Comparison of ENCODE assay signal across 8 cellular contexts in the genomic region with DNA sequence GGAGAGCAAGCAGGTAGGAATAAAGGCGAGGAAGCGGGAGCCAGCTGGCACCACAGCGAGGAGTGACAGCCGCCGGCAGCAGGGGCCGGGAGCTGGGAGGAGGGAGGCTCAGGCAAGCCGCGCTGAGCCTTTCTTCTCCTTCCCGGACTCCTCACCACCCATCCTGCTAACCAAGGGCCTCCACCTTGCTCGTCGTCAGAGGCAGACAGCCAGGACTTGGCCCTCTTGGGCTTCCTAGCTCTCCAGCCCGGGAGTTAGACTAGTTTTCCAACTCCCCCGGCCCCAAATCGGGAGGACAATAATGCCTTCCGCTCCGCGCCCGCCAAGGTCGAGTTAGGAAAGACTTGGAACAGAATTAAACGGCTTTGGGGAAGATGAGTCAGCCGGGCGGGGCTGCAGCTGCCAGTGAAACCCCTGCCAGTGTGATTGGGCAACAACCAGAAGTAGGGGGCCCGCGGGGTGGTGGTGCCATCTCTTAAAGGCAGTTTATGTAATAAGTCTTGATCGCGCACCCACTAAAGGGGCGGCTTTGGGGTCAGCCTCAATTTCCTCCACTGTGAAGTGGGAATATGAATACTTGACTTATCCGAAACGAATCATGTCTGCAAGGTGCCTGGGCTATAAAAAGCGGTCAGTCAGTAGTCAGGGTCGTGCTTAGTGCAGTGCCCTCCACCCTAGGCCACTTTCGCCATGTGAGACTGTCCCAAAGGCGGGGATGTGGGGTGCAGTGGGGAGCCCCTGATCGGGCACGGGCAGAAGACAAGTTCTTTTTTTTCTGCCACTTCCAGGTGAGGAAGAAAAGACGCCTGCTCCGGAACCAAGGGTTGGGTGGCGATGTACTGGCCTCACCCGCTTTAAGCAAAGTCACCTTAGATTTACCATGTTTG. TPM values are rescaled to one million over a fixed set of nuclear protein-coding genes. Genes with fewer than 3 reads are reported as not detected.
DNase-seq lines count a peak whose midpoint lies in the region; ATAC-seq and TF ChIP-seq lines count a peak whose summit lies in the region.

No MANE protein-coding gene starts in this region.

- no peak for TF ChIP-seq CTCF in ascending aorta (IDR thresholded peaks at IDR 0.05)
- TF ChIP-seq CTCF in retinal pigment epithelial cell (conservative IDR thresholded peaks at IDR 0.05; ENCODE audit: low read depth, low read length), result no peak

- H3K27ac ChIP-seq in ascending aorta, result peak overlapping the region; percentile 50 to 66

- H3K4me1 ChIP-seq in ascending aorta, result peaks cover 0 to 4% of the 10 kb centered on the region in 2 donors

- H3K4me3 ChIP-seq in ascending aorta (peak overlapping the region; percentile 44 to 56), retinal pigment epithelial cell (ENCODE audit: low read length) (peak overlapping the region; percentile 49)

- intact Hi-C loops in ascending aorta (cut with DNase I), result loop anchor here (5.0 kb wide), 2 partner anchors 241 to 916 kb away; a partner anchor contains a TSS

- H3K27me3 ChIP-seq in ascending aorta, result no peaks in the 10 kb centered on the region

- no peaks in the 10 kb centered on the region for H3K9me3 ChIP-seq in ascending aorta

- ATAC-seq in GM18511 (IDR thresholded peaks at IDR 0.05; ENCODE audit: unreplicated experiment), result no peak

- peak; percentile 38 for DNase-seq in activated CD4-positive, alpha-beta T cell treated with anti-CD3 and anti-CD28 coated beads for 48 hours
- no peak for DNase-seq in activated CD4-positive, alpha-beta T cell treated with anti-CD3 and anti-CD28 coated beads for 1 hour
- DNase-seq in NOMO-1 (lab: John Stamatoyannopoulos, UW; ENCODE audit: unreplicated experiment in 2 of 2), result peak; percentile 81 to 87
- DNase-seq in ascending aorta (ENCODE audit: low spot score in 2 of 2), result peak; percentile 33 to 89
- DNase-seq in hepatic stellate cell (ENCODE audit: low spot score), result peak; percentile 53
- no peak for DNase-seq in retinal pigment epithelial cell (ENCODE audit: low read depth)
- no peak for DNase-seq in NCI-H2029 treated with DMSO at 0.1 percent for 48 hours (lab: John Stamatoyannopoulos, UW)

- no peaks in the 10 kb centered on the region for H3K36me3 ChIP-seq in ascending aorta

RNA-seq across cellular contexts. Expression of a gene that starts 6.7 kb away (rescaled TPM):
- total RNA-seq in ascending aorta, result 21.5 TPM

RNA-seq across cellular contexts. Expression of a gene that starts 18.2 kb away (rescaled TPM):
- total RNA-seq in ascending aorta, result not detected

RNA-seq across cellular contexts. Expression of a gene that starts 18.4 kb away (rescaled TPM):
- 11.2 TPM for total RNA-seq in ascending aorta

Comparison
In these comparisons a context has a peak if more than half of its experiments do, and no peak if none do; other contexts are left out.
1. DNase-seq: peak in activated CD4-positive, alpha-beta T cell treated with anti-CD3 and anti-CD28 coated beads for 48 hours (single experiment), NOMO-1 (2 of 2), ascending aorta (2 of 2) and hepatic stellate cell (single experiment); none in activated CD4-positive, alpha-beta T cell treated with anti-CD3 and anti-CD28 coated beads for 1 hour (single experiment), retinal pigment epithelial cell (single experiment) and NCI-H2029 treated with DMSO at 0.1 percent for 48 hours (single experiment).